ENCODE assay signal across 8 cellular contexts in genomic region chr5:72955768-72956323, GRCh38. TPM values are rescaled to one million over a fixed set of nuclear protein-coding genes. Genes with fewer than 3 reads are reported as not detected.
DNase-seq lines count a peak whose midpoint lies in the region; ATAC-seq and TF ChIP-seq lines count a peak whose summit lies in the region.

TSS of gene FCHO2 (plus strand) at chr5:72956041. CDS start at chr5:72956097, 56 bp downstream.

- H3K4me3 ChIP-seq in left ventricle myocardium inferior (peak within 1 kb of the TSS; percentile 87), upper lobe of right lung (peak within 1 kb of the TSS; percentile 64)

- H3K27ac ChIP-seq in left ventricle myocardium inferior (replicated peaks) (peak within 1 kb of the TSS; percentile 99), upper lobe of right lung (peak within 1 kb of the TSS; percentile 97)

- intact Hi-C loops in left ventricle myocardium inferior (cut with micrococcal nuclease) (no loop called here), upper lobe of right lung (cut with DNase I) (no loop called here)

- H3K9me3 ChIP-seq in left ventricle myocardium inferior (replicated peaks) (no peaks in the 10 kb centered on the region), upper lobe of right lung (no peaks in the 10 kb centered on the region)

- H3K4me1 ChIP-seq in left ventricle myocardium inferior (peaks cover 57% of the 10 kb centered on the region), upper lobe of right lung (peaks cover 31% of the 10 kb centered on the region)

- H3K36me3 ChIP-seq in left ventricle myocardium inferior (no peaks in the 10 kb centered on the region), upper lobe of right lung (no peaks in the 10 kb centered on the region)

- H3K4me3 Mint-ChIP-seq in progenitor cell of endocrine pancreas (ENCODE audit: low read depth): peak within 1 kb of the TSS; percentile 94

- no peaks in the 10 kb centered on the region for H3K9me3 Mint-ChIP-seq in progenitor cell of endocrine pancreas (ENCODE audit: low read depth)

- in situ Hi-C loops in GM13976 (cut with MboI; ENCODE audit: low sequenced_read_pairs, unreplicated experiment): no loop called here

- H3K27me3 ChIP-seq in left ventricle myocardium inferior (ENCODE audit: low read depth) (no peaks in the 10 kb centered on the region), upper lobe of right lung (no peaks in the 10 kb centered on the region)

- H3K36me3 Mint-ChIP-seq in progenitor cell of endocrine pancreas (ENCODE audit: insufficient read depth): peaks cover 1% of the 10 kb centered on the region

- H3K27me3 Mint-ChIP-seq in progenitor cell of endocrine pancreas: peaks cover 3% of the 10 kb centered on the region

- H3K27ac Mint-ChIP-seq in progenitor cell of endocrine pancreas: peak within 1 kb of the TSS; percentile 98

- TF ChIP-seq CTCF in GM13976 (IDR thresholded peaks at IDR 0.05; ENCODE audit: borderline replicate concordance, control extremely low read depth, extremely low read depth, insufficient read depth, missing control alignments) (peak; percentile 92), left ventricle myocardium inferior (IDR thresholded peaks at IDR 0.05; ENCODE audit: borderline replicate concordance) (peak; percentile 88), progenitor cell of endocrine pancreas (IDR thresholded peaks at IDR 0.05; ENCODE audit: unreplicated experiment) (peak; percentile 82), upper lobe of right lung (IDR thresholded peaks at IDR 0.05) (peak; percentile 81)

- peaks cover 25% of the 10 kb centered on the region for H3K4me1 Mint-ChIP-seq in progenitor cell of endocrine pancreas (ENCODE audit: low read depth)

- peak; percentile 98 for DNase-seq in GM13976 (ENCODE audit: low spot score)
- peak; percentile 93 for DNase-seq in NCI-H146 treated with DMSO at 0.1 percent for 48 hours (lab: John Stamatoyannopoulos, UW; ENCODE audit: unreplicated experiment)
- peak; percentile 92 to 95 (median 94) for DNase-seq in T-helper 1 cell
- DNase-seq in amygdala (lab: John Stamatoyannopoulos, UW): peak; percentile 54 to 99 (median 91)
- peak; percentile 99 for DNase-seq in left ventricle myocardium inferior
- peak; percentile 98 for DNase-seq in progenitor cell of endocrine pancreas (ENCODE audit: low spot score, unreplicated experiment)
- DNase-seq in upper lobe of right lung: peak; percentile 100

- ATAC-seq in HG02870 (IDR thresholded peaks at IDR 0.05; ENCODE audit: unreplicated experiment): peak; percentile 84
- ATAC-seq in upper lobe of right lung: peak; percentile 95

RNA-seq across cellular contexts. Expression of gene FCHO2, which starts in this region (rescaled TPM):
- total RNA-seq in left ventricle myocardium inferior: 23.3 TPM
- 23.6 and 30.2 TPM in 2 replicates for total RNA-seq in progenitor cell of endocrine pancreas
- total RNA-seq in upper lobe of right lung: 83.9 TPM

Comparison
In these comparisons a context has a peak if more than half of its experiments do, and no peak if none do; other contexts are left out.
1. Peak in every context shown above with its lines: DNase-seq, ATAC-seq, H3K4me3 ChIP-seq and H3K27ac ChIP-seq.